Comparison of ENCODE assay signal across 8 cellular contexts in genomic region chr5:110726249-110727024, GRCh38. TPM values are rescaled to one million over a fixed set of nuclear protein-coding genes. Genes with fewer than 3 reads are reported as not detected.
DNase-seq lines count a peak whose midpoint lies in the region; ATAC-seq and TF ChIP-seq lines count a peak whose summit lies in the region.

Gene TMEM232, minus strand, starts transcription at chr5:110726671. Its CDS starts 59,319 bp downstream, at chr5:110667352.

- H3K4me1 Mint-ChIP-seq in activated naive CD4-positive, alpha-beta T cell treated with anti-CD3 and anti-CD28 coated beads for 36 hours (ENCODE audit: low read depth) = peaks cover 3% of the 10 kb centered on the region
- no peaks in the 10 kb centered on the region for H3K4me1 Mint-ChIP-seq in stimulated activated naive CD8-positive, alpha-beta T cell treated with anti-CD3 and anti-CD28 coated beads, Interleukin-15, amount 100 ng/mL, for 72 hours

- TF ChIP-seq CTCF in HL-60 (IDR thresholded peaks at IDR 0.05; ENCODE audit: insufficient read depth, low read length) = no peak
- no peak for TF ChIP-seq CTCF in gastroesophageal sphincter (IDR thresholded peaks at IDR 0.05)

- TF ChIP-seq EP300 in gastroesophageal sphincter (IDR thresholded peaks at IDR 0.05) = no peak

- H3K27ac ChIP-seq in HL-60 (replicated peaks) (peak within 1 kb of the TSS; percentile 51; the same call in 1 of the 2 replicates), gastroesophageal sphincter (no peak within 1 kb of the TSS)

- no peaks in the 10 kb centered on the region for H3K9me3 ChIP-seq in gastroesophageal sphincter
- H3K9me3 ChIP-seq in neuron (ENCODE audit: low read length) = no peaks in the 10 kb centered on the region

- H3K4me3 Mint-ChIP-seq in activated naive CD4-positive, alpha-beta T cell treated with anti-CD3 and anti-CD28 coated beads for 36 hours = peak within 1 kb of the TSS; percentile 75
- peak within 1 kb of the TSS; percentile 78 to 88 for H3K4me3 Mint-ChIP-seq in stimulated activated naive CD8-positive, alpha-beta T cell treated with anti-CD3 and anti-CD28 coated beads, Interleukin-15, amount 100 ng/mL, for 72 hours

- H3K9me3 Mint-ChIP-seq in activated naive CD4-positive, alpha-beta T cell treated with anti-CD3 and anti-CD28 coated beads for 36 hours = no peaks in the 10 kb centered on the region
- no peaks in the 10 kb centered on the region for H3K9me3 Mint-ChIP-seq in stimulated activated naive CD8-positive, alpha-beta T cell treated with anti-CD3 and anti-CD28 coated beads, Interleukin-15, amount 100 ng/mL, for 72 hours

- peak within 1 kb of the TSS; percentile 70 for H2AFZ ChIP-seq in neuron (ENCODE audit: low read depth, low read length)

- ATAC-seq in GM19463 (IDR thresholded peaks at IDR 0.05; ENCODE audit: unreplicated experiment) = peak; percentile 100
- peak; percentile 95 for ATAC-seq in gastroesophageal sphincter
- ATAC-seq in stimulated activated naive CD8-positive, alpha-beta T cell treated with anti-CD3 and anti-CD28 coated beads, Interleukin-15, amount 100 ng/mL, for 72 hours = peak; percentile 99

- peaks cover 0 to 7% (median 0%) of the 10 kb centered on the region in 3 donors for H3K4me1 ChIP-seq in gastroesophageal sphincter
- no peaks in the 10 kb centered on the region for H3K4me1 ChIP-seq in neuron (ENCODE audit: insufficient read depth, low read length)

- peak; percentile 13 for DNase-seq in AG20443 (ENCODE audit: low spot score)
- peak; percentile 47 to 68 for DNase-seq in HL-60 (ENCODE audit: low read depth in 1 of 2, low spot score in 1 of 2)
- peak; percentile 70 for DNase-seq in RPMI8226
- peak; percentile 90 for DNase-seq in activated naive CD4-positive, alpha-beta T cell treated with anti-CD3 and anti-CD28 coated beads for 36 hours
- DNase-seq in stimulated activated naive CD8-positive, alpha-beta T cell treated with anti-CD3 and anti-CD28 coated beads, Interleukin-15, amount 100 ng/mL, for 72 hours = peak; percentile 54 to 77

- H3K27me3 Mint-ChIP-seq in activated naive CD4-positive, alpha-beta T cell treated with anti-CD3 and anti-CD28 coated beads for 36 hours (ENCODE audit: low read depth) = no peaks in the 10 kb centered on the region
- H3K27me3 Mint-ChIP-seq in stimulated activated naive CD8-positive, alpha-beta T cell treated with anti-CD3 and anti-CD28 coated beads, Interleukin-15, amount 100 ng/mL, for 72 hours = peaks cover 8% of the 10 kb centered on the region

- intact Hi-C loops in activated naive CD4-positive, alpha-beta T cell treated with anti-CD3 and anti-CD28 coated beads for 36 hours (cut with micrococcal nuclease) = loop anchor here (1.0 to 5.0 kb wide), 5 partner anchors 12 to 804 kb away; partner anchors contain the start of genes TSLP and WDR36

- H3K27ac Mint-ChIP-seq in activated naive CD4-positive, alpha-beta T cell treated with anti-CD3 and anti-CD28 coated beads for 36 hours = no peak within 1 kb of the TSS
- peak within 1 kb of the TSS; percentile 74 to 86 for H3K27ac Mint-ChIP-seq in stimulated activated naive CD8-positive, alpha-beta T cell treated with anti-CD3 and anti-CD28 coated beads, Interleukin-15, amount 100 ng/mL, for 72 hours

- 29% methylated on average over 11 to 17 of the region's 17 CpGs for WGBS in gastroesophageal sphincter (ENCODE audit: low coverage in 1 of 2), 2 donors

- TF ChIP-seq POLR2A in gastroesophageal sphincter (IDR thresholded peaks at IDR 0.05) = no peak

- H3K27me3 ChIP-seq in HL-60 (ENCODE audit: insufficient read depth, poor library complexity, severe bottlenecking) = no peaks in the 10 kb centered on the region
- no peaks in the 10 kb centered on the region for H3K27me3 ChIP-seq in gastroesophageal sphincter
- H3K27me3 ChIP-seq in neuron (ENCODE audit: insufficient read depth, low read length) = no peaks in the 10 kb centered on the region

- no peaks in the 10 kb centered on the region for H3K36me3 Mint-ChIP-seq in activated naive CD4-positive, alpha-beta T cell treated with anti-CD3 and anti-CD28 coated beads for 36 hours (ENCODE audit: low read depth)

- H3K36me3 ChIP-seq in gastroesophageal sphincter (no peaks in the 10 kb centered on the region), neuron (ENCODE audit: insufficient read depth, low read length) (no peaks in the 10 kb centered on the region)

- CTCF ChIA-PET in activated naive CD4-positive, alpha-beta T cell treated with anti-CD3 and anti-CD28 coated beads for 36 hours (lab: Charles Lee) = interaction anchor here (1.2 kb wide), 1 partner anchor 11 kb away, joined by 10 read pairs; no protein-coding TSS in a partner anchor

- H3K4me3 ChIP-seq in HL-60 (replicated peaks; ENCODE audit: insufficient read depth, low read length) (peak within 1 kb of the TSS; percentile 43), gastroesophageal sphincter (peak within 1 kb of the TSS; percentile 45 to 66), neuron (ENCODE audit: low read length) (peak within 1 kb of the TSS; percentile 44)

RNA-seq across cellular contexts. Expression of gene TMEM232, which starts in this region (rescaled TPM):
- total RNA-seq in activated naive CD4-positive, alpha-beta T cell treated with anti-CD3 and anti-CD28 coated beads for 36 hours = under 1 TPM; 0.31 to 0.86 TPM
- total RNA-seq in gastroesophageal sphincter = 1 to 10 TPM; 2.2 to 5.1 (median 3.8) TPM

Comparison
In these comparisons a context has a peak if more than half of its experiments do, and no peak if none do; other contexts are left out.
1. Peak in DNase-seq in activated naive CD4-positive, alpha-beta T cell treated with anti-CD3 and anti-CD28 coated beads for 36 hours; RNA of the gene not detected or under 1 TPM.
2. DNase-seq: peak in every context shown above with its lines; median percentile 90 in activated naive CD4-positive, alpha-beta T cell treated with anti-CD3 and anti-CD28 coated beads for 36 hours; 70 in RPMI8226; 66 in stimulated activated naive CD8-positive, alpha-beta T cell treated with anti-CD3 and anti-CD28 coated beads, Interleukin-15, amount 100 ng/mL, for 72 hours; 58 in HL-60; 13 in AG20443.